Comparison of ENCODE assay signal across 12 cellular contexts in the genomic region with DNA sequence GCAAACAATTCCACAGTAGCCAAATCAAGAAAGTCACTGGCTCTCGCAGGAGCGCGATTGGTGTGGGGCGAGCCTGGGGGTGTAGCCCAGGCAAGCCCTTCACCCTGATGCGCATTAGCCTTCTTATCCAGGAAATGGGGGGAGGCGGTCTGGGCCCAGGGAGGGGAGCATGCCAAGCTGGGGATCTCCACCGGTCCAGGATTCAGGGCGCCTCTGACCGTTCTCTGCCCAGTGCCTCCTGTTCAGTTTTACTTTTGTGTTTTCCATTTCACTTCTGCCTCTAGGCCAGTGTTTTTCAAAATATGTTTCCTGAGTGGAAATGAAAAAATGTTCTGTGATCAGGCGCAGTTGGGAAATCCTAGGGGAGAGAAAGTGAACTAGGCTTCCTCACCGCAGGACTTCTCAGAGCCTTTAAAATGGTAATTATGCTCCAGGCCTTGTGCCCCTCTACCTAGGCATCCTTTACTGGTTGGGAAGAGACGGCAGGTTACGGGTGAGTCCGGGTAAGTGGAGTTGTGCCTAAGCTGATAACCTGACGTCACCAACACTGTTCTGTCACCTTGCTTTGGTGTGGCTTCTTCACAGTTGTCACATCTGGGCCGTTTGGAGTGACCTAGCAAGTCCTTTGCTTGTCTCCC. TPM values are rescaled to one million over a fixed set of nuclear protein-coding genes. Genes with fewer than 3 reads are reported as not detected.
DNase-seq lines count a peak whose midpoint lies in the region; ATAC-seq, FAIRE-seq and TF ChIP-seq lines count a peak whose summit lies in the region.
"Had no signal": no experiment of that assay in that cellular context is flagged by ENCODE, and none has a peak within 500 bp of the region (broad histone marks: within the 10 kb centered on the region; RNA-seq: fewer than 3 reads in every experiment).

No MANE protein-coding gene starts in this region.

- intact Hi-C loops in kidney (cut with DNase I), result no loop called here

- peaks cover 45% of the 10 kb centered on the region for H4K20me1 ChIP-seq in smooth muscle cell (ENCODE audit: low read depth)

- H3K27me3 Mint-ChIP-seq in T-helper 2 cell treated with Interferon-gamma antibody and Interleukin-4, amounts not matched to agents 5 μg/mL and 100 μg/mL, for 36 hours (ENCODE audit: low read depth), result peaks cover 4% of the 10 kb centered on the region
- no peaks in the 10 kb centered on the region for H3K27me3 Mint-ChIP-seq in activated T-helper 17 cell treated with anti-CD3 and anti-CD28 coated beads, Interleukin-2, amount 50 U/mL, for 72 hours

- H3K9ac ChIP-seq in kidney (ENCODE audit: low read length in 2 of 2), result peak overlapping the region in 1 of 2 donors; percentile 8
- no peak overlapping the region for H3K9ac ChIP-seq in smooth muscle cell (ENCODE audit: low read depth)

- peaks cover 10% of the 10 kb centered on the region for H3F3A ChIP-seq in smooth muscle cell (ENCODE audit: low read depth)

- H3K4me1 Mint-ChIP-seq in T-helper 2 cell treated with Interferon-gamma antibody and Interleukin-4, amounts not matched to agents 5 μg/mL and 100 μg/mL, for 36 hours (ENCODE audit: low read depth), result peaks cover 51% of the 10 kb centered on the region
- peaks cover 24% of the 10 kb centered on the region for H3K4me1 Mint-ChIP-seq in activated T-helper 17 cell treated with anti-CD3 and anti-CD28 coated beads, Interleukin-2, amount 50 U/mL, for 72 hours

- peak overlapping the region; percentile 65 for H3K4me3 Mint-ChIP-seq in T-helper 2 cell treated with Interferon-gamma antibody and Interleukin-4, amounts not matched to agents 5 μg/mL and 100 μg/mL, for 36 hours
- H3K4me3 Mint-ChIP-seq in activated T-helper 17 cell treated with anti-CD3 and anti-CD28 coated beads, Interleukin-2, amount 50 U/mL, for 72 hours, result peak overlapping the region; percentile 12
- H3K4me3 Mint-ChIP-seq: dendritic cell treated with granulocyte-macrophage colony-stimulating factor and Interleukin-4, amounts not matched to agents 40 ng/mL and 50 ng/mL, for 4 days had no signal

- no peak overlapping the region for H2AFZ ChIP-seq in smooth muscle cell (ENCODE audit: low read depth)

- H3K9me3 ChIP-seq in kidney (ENCODE audit: control insufficient read depth in 1 of 2, low read length in 2 of 2) (no peaks in the 10 kb centered on the region), smooth muscle cell (replicated peaks; ENCODE audit: low read depth) (no peaks in the 10 kb centered on the region)

- TF ChIP-seq CTCF in kidney (IDR thresholded peaks at IDR 0.05; ENCODE audit: borderline replicate concordance, extremely low read depth, insufficient read depth) (no peak), smooth muscle cell (IDR thresholded peaks at IDR 0.05; ENCODE audit: borderline replicate concordance, insufficient read depth, poor library complexity, severe bottlenecking) (no peak)

- H3K27ac ChIP-seq in kidney (ENCODE audit: low read depth in 2 of 2, low read length in 2 of 2) (peak overlapping the region; percentile 23 to 55), smooth muscle cell (ENCODE audit: low read depth) (no peak overlapping the region)
- H3K27ac ChIP-seq: SK-N-MC had no signal

- peak overlapping the region; percentile 20 for H3K27ac Mint-ChIP-seq in T-helper 2 cell treated with Interferon-gamma antibody and Interleukin-4, amounts not matched to agents 5 μg/mL and 100 μg/mL, for 36 hours
- H3K27ac Mint-ChIP-seq in activated T-helper 17 cell treated with anti-CD3 and anti-CD28 coated beads, Interleukin-2, amount 50 U/mL, for 72 hours, result no peak overlapping the region
- H3K27ac Mint-ChIP-seq: dendritic cell treated with granulocyte-macrophage colony-stimulating factor and Interleukin-4, amounts not matched to agents 40 ng/mL and 50 ng/mL, for 4 days had no signal

- ATAC-seq in activated T-helper 17 cell treated with anti-CD3 and anti-CD28 coated beads, Interleukin-2, amount 50 U/mL, for 72 hours (replicated peaks), result no peak
- ATAC-seq in GM18498 (IDR thresholded peaks at IDR 0.05; ENCODE audit: unreplicated experiment), result no peak

- H3K36me3 ChIP-seq in kidney (ENCODE audit: control insufficient read depth in 1 of 2, insufficient read depth in 2 of 2, low read length in 2 of 2), result no peaks in the 10 kb centered on the region
- no peaks in the 10 kb centered on the region for H3K36me3 ChIP-seq in smooth muscle cell (ENCODE audit: low read depth)

- FAIRE-seq in kidney (lab: Jason Lieb, UNC), result no peak
- FAIRE-seq: G401.6 had no signal

- WGBS in smooth muscle cell (ENCODE audit: low lambda C conversion rate), result 88% methylated on average over 16 of the region's 16 CpGs

- H3K9me3 Mint-ChIP-seq in T-helper 2 cell treated with Interferon-gamma antibody and Interleukin-4, amounts not matched to agents 5 μg/mL and 100 μg/mL, for 36 hours, result no peaks in the 10 kb centered on the region
- no peaks in the 10 kb centered on the region for H3K9me3 Mint-ChIP-seq in activated T-helper 17 cell treated with anti-CD3 and anti-CD28 coated beads, Interleukin-2, amount 50 U/mL, for 72 hours
- H3K9me3 Mint-ChIP-seq: dendritic cell treated with granulocyte-macrophage colony-stimulating factor and Interleukin-4, amounts not matched to agents 40 ng/mL and 50 ng/mL, for 4 days had no signal

- H3K4me1 ChIP-seq in kidney (ENCODE audit: control insufficient read depth in 1 of 2, insufficient read depth in 1 of 2, low read depth in 1 of 2, low read length in 2 of 2) (peaks cover 38 to 62% of the 10 kb centered on the region in 2 donors), smooth muscle cell (ENCODE audit: low read depth) (peaks cover 43% of the 10 kb centered on the region)

- DNase-seq in T-helper 2 cell treated with Interferon-gamma antibody and Interleukin-4, amounts not matched to agents 5 μg/mL and 100 μg/mL, for 36 hours (ENCODE audit: low spot score), result no peak
- DNase-seq in T-helper 2 cell (no peak), kidney (no peak), smooth muscle cell (lab: John Stamatoyannopoulos, UW; ENCODE audit: unreplicated experiment) (no peak), ureter (ENCODE audit: low spot score) (no peak)
- no peak for DNase-seq in stimulated activated CD4-positive, alpha-beta T cell treated with anti-CD3 and anti-CD28 coated beads, Interleukin-4, amount 100 ng/mL, for 1 hour
- DNase-seq: NCI-H446 treated with DMSO at 0.1 percent for 48 hours had no signal

- no peaks in the 10 kb centered on the region for H3K36me3 Mint-ChIP-seq in T-helper 2 cell treated with Interferon-gamma antibody and Interleukin-4, amounts not matched to agents 5 μg/mL and 100 μg/mL, for 36 hours (ENCODE audit: low read depth)
- no peaks in the 10 kb centered on the region for H3K36me3 Mint-ChIP-seq in activated T-helper 17 cell treated with anti-CD3 and anti-CD28 coated beads, Interleukin-2, amount 50 U/mL, for 72 hours (ENCODE audit: low read depth)

- no peaks in the 10 kb centered on the region for H3K27me3 ChIP-seq in smooth muscle cell (ENCODE audit: low read depth)

- H3K4me3 ChIP-seq in kidney (ENCODE audit: low read length in 2 of 2), result peak overlapping the region in 1 of 2 donors; percentile 20
- H3K4me3 ChIP-seq in smooth muscle cell, result no peak overlapping the region
- H3K4me3 ChIP-seq: SK-N-MC had no signal

- peaks cover 50% of the 10 kb centered on the region for H3K79me2 ChIP-seq in smooth muscle cell (ENCODE audit: low read depth)

- peak overlapping the region; percentile 22 for H3K4me2 ChIP-seq in smooth muscle cell

RNA-seq across cellular contexts. Expression of gene LRP5, which starts 18.4 kb away (rescaled TPM):
- total RNA-seq in activated T-helper 17 cell treated with anti-CD3 and anti-CD28 coated beads, Interleukin-2, amount 50 U/mL, for 72 hours, result 1 to 10 TPM; 4.6 to 6.0 TPM
- total RNA-seq in kidney (71.3 TPM), smooth muscle cell (16.1 and 17.7 TPM in 2 replicates), ureter (82.4 TPM)
- polyA plus RNA-seq in kidney (ENCODE audit: insufficient read depth, low read depth, low replicate concordance) (55.4 TPM), smooth muscle cell (26.5 and 26.6 TPM in 2 replicates)

RNA-seq across cellular contexts. Expression of gene C11orf24, which starts 59.0 kb away (rescaled TPM):
- total RNA-seq in activated T-helper 17 cell treated with anti-CD3 and anti-CD28 coated beads, Interleukin-2, amount 50 U/mL, for 72 hours, result 10 to 100 TPM; 26.6 to 38.7 TPM
- total RNA-seq in kidney, result 31.7 TPM
- polyA plus RNA-seq in kidney (ENCODE audit: insufficient read depth, low read depth, low replicate concordance), result 18.6 TPM
- total RNA-seq in smooth muscle cell, result 48.6 and 58.1 TPM in 2 replicates
- polyA plus RNA-seq in smooth muscle cell, result 94.1 and 97.5 TPM in 2 replicates
- 37.1 TPM for total RNA-seq in ureter
